In genomic region chr2:61536086-61536722, GRCh38 we compare ENCODE assay signal across 8 cellular contexts. TPM values are rescaled to one million over a fixed set of nuclear protein-coding genes. Genes with fewer than 3 reads are reported as not detected.
DNase-seq lines count a peak whose midpoint lies in the region; ATAC-seq and TF ChIP-seq lines count a peak whose summit lies in the region.

No MANE protein-coding gene starts in this region.

- no peak for TF ChIP-seq CTCF in NB4 (IDR thresholded peaks at IDR 0.05; ENCODE audit: low read depth, low read length)

- intact Hi-C loops in sciatic nerve (cut with DNase I): loop anchor here (5.0 kb wide), 1 partner anchor 654 kb away; the partner anchor contains the start of gene REL

- no peaks in the 10 kb centered on the region for H3K36me3 ChIP-seq in iPS DF 6.9 (ENCODE audit: control insufficient read depth, insufficient read depth, low read length)

- H3K9me3 Mint-ChIP-seq in activated naive CD8-positive, alpha-beta T cell treated with anti-CD3 and anti-CD28 coated beads, Interleukin-2, amount 10 ng/mL, durations not matched to agents 7 days and 5 days: no peaks in the 10 kb centered on the region

- POLR2A ChIA-PET in activated naive CD8-positive, alpha-beta T cell treated with anti-CD3 and anti-CD28 coated beads, Interleukin-2, amount 10 ng/mL, durations not matched to agents 7 days and 5 days (lab: Charles Lee): interaction anchor here (1.2 to 4.0 kb wide), 4 partner anchors 65 to 359 kb away, joined by 3 to 23 read pairs (median 10); no protein-coding TSS in a partner anchor

- ATAC-seq in activated naive CD8-positive, alpha-beta T cell treated with anti-CD3 and anti-CD28 coated beads, Interleukin-2, amount 10 ng/mL, durations not matched to agents 7 days and 5 days (ENCODE audit: low read depth): no peak
- no peak for ATAC-seq in HG02571 (IDR thresholded peaks at IDR 0.05; ENCODE audit: unreplicated experiment)
- ATAC-seq in sciatic nerve: no peak

- H3K27ac Mint-ChIP-seq in activated naive CD8-positive, alpha-beta T cell treated with anti-CD3 and anti-CD28 coated beads, Interleukin-2, amount 10 ng/mL, durations not matched to agents 7 days and 5 days: peak overlapping the region; percentile 99

- no CpG with 5 or more reads among the region's 20 CpGs for WGBS in iPS DF 6.9 (ENCODE audit: insufficient coverage, insufficient read length)

- no peaks in the 10 kb centered on the region for H3K4me1 ChIP-seq in iPS DF 6.9 (ENCODE audit: control insufficient read depth, insufficient read depth, low read length)

- H3K27me3 ChIP-seq in iPS DF 6.9 (ENCODE audit: control insufficient read depth, insufficient read depth, low read length): no peaks in the 10 kb centered on the region

- TF ChIP-seq POLR2A in NB4 (IDR thresholded peaks at IDR 0.05; ENCODE audit: extremely low read depth, insufficient read length): no peak

- H3K36me3 Mint-ChIP-seq in activated naive CD8-positive, alpha-beta T cell treated with anti-CD3 and anti-CD28 coated beads, Interleukin-2, amount 10 ng/mL, durations not matched to agents 7 days and 5 days: peaks cover 17% of the 10 kb centered on the region

- no peaks in the 10 kb centered on the region for H3K27me3 Mint-ChIP-seq in activated naive CD8-positive, alpha-beta T cell treated with anti-CD3 and anti-CD28 coated beads, Interleukin-2, amount 10 ng/mL, durations not matched to agents 7 days and 5 days

- peak overlapping the region; percentile 95 for H3K4me3 Mint-ChIP-seq in activated naive CD8-positive, alpha-beta T cell treated with anti-CD3 and anti-CD28 coated beads, Interleukin-2, amount 10 ng/mL, durations not matched to agents 7 days and 5 days

- H3K27ac ChIP-seq in iPS DF 6.9 (ENCODE audit: low read length): no peak overlapping the region

- peak overlapping the region; percentile 91 for H3K4me3 ChIP-seq in NB4 (ENCODE audit: low read depth, low read length)
- H3K4me3 ChIP-seq in iPS DF 6.9 (ENCODE audit: low read length): peak overlapping the region; percentile 84

- H3K4me1 Mint-ChIP-seq in activated naive CD8-positive, alpha-beta T cell treated with anti-CD3 and anti-CD28 coated beads, Interleukin-2, amount 10 ng/mL, durations not matched to agents 7 days and 5 days: peaks cover 26% of the 10 kb centered on the region

- DNase-seq in EL (peak; percentile 25), NB4 (ENCODE audit: low read depth) (peak; percentile 48), iPS DF 6.9 (ENCODE audit: low read depth, low spot score) (no peak), GM03348 (ENCODE audit: low spot score) (no peak), sciatic nerve (ENCODE audit: low spot score) (no peak)
- DNase-seq in activated naive CD8-positive, alpha-beta T cell treated with anti-CD3 and anti-CD28 coated beads, Interleukin-2, amount 10 ng/mL, durations not matched to agents 7 days and 5 days: no peak
- DNase-seq in stimulated activated CD8-positive, alpha-beta memory T cell treated with anti-CD3 and anti-CD28 coated beads, Interleukin-12 subunit alpha, Interleukin-12 subunit beta, amount 100 ng/mL, for 24 hours (ENCODE audit: extremely low read depth): peak; percentile 71

- H3K9me3 ChIP-seq in iPS DF 6.9 (ENCODE audit: control insufficient read depth, insufficient read depth, low read length): no peaks in the 10 kb centered on the region

RNA-seq across cellular contexts. Expression of gene XPO1, which starts 2.0 kb away (rescaled TPM):
- 100 to 1,000 TPM; 197 to 208 TPM for total RNA-seq in activated naive CD8-positive, alpha-beta T cell treated with anti-CD3 and anti-CD28 coated beads, Interleukin-2, amount 10 ng/mL, durations not matched to agents 7 days and 5 days
- total RNA-seq in sciatic nerve: 131 TPM

Comparison
In these comparisons a context has a peak if more than half of its experiments do, and no peak if none do; other contexts are left out.
1. DNase-seq: peak in EL (single experiment), NB4 (single experiment) and stimulated activated CD8-positive, alpha-beta memory T cell treated with anti-CD3 and anti-CD28 coated beads, Interleukin-12 subunit alpha, Interleukin-12 subunit beta, amount 100 ng/mL, for 24 hours (single experiment); none in activated naive CD8-positive, alpha-beta T cell treated with anti-CD3 and anti-CD28 coated beads, Interleukin-2, amount 10 ng/mL, durations not matched to agents 7 days and 5 days (single experiment), iPS DF 6.9 (single experiment), GM03348 (single experiment) and sciatic nerve (single experiment).